8 cellular contexts compared by ENCODE assay signal in genomic region chr4:17447675-17448298, GRCh38.
A peak's percentile ranks its signal among the peaks of the same experiment; 100 is the strongest.
DNase-seq lines count a peak whose midpoint lies in the region; ATAC-seq and TF ChIP-seq lines count a peak whose summit lies in the region.

No MANE protein-coding gene starts in this region.

- peak; percentile 92 for ATAC-seq in GM21528 (IDR thresholded peaks at IDR 0.05; ENCODE audit: low FRiP score, unreplicated experiment)
- peak in 3 of 4 donors; percentile 32 to 61 (median 45) for ATAC-seq in psoas muscle

- DNase-seq in GM04504 (ENCODE audit: low read depth) (peak; percentile 60), HS-5 (ENCODE audit: low read depth) (peak; percentile 45), OCI-M1 (lab: John Stamatoyannopoulos, UW) (peak; percentile 89), head of caudate nucleus (peak in 35 of 42 donors; percentile 13 to 87 (median 62)), psoas muscle (no peak), cortex of kidney (lab: John Stamatoyannopoulos, UW) (no peak)
- peak; percentile 74 for DNase-seq in activated naive CD4-positive, alpha-beta T cell treated with anti-CD3 and anti-CD28 coated beads, Interleukin-2, amount 10 ng/mL, durations not matched to agents 7 days and 5 days

- intact Hi-C loops in head of caudate nucleus (cut with DNase I) (no loop called here), psoas muscle (cut with DNase I) (loop anchor here in 1 of 2 donors (5.0 kb wide), 1 partner anchor 100 kb away; no protein-coding TSS in a partner anchor)

- H3K4me3 Mint-ChIP-seq in activated naive CD4-positive, alpha-beta T cell treated with anti-CD3 and anti-CD28 coated beads, Interleukin-2, amount 10 ng/mL, durations not matched to agents 7 days and 5 days, result no peak overlapping the region

- H3K9me3 ChIP-seq in psoas muscle, result no peaks in the 10 kb centered on the region

- H3K4me1 Mint-ChIP-seq in activated naive CD4-positive, alpha-beta T cell treated with anti-CD3 and anti-CD28 coated beads, Interleukin-2, amount 10 ng/mL, durations not matched to agents 7 days and 5 days, result no peaks in the 10 kb centered on the region

- peak; percentile 46 for TF ChIP-seq CTCF in psoas muscle (IDR thresholded peaks at IDR 0.05)

- H3K36me3 Mint-ChIP-seq in activated naive CD4-positive, alpha-beta T cell treated with anti-CD3 and anti-CD28 coated beads, Interleukin-2, amount 10 ng/mL, durations not matched to agents 7 days and 5 days, result no peaks in the 10 kb centered on the region

- CTCF ChIA-PET in activated naive CD4-positive, alpha-beta T cell treated with anti-CD3 and anti-CD28 coated beads, Interleukin-2, amount 10 ng/mL, durations not matched to agents 7 days and 5 days (lab: Charles Lee), result interaction anchor here (0.6 to 3.1 kb wide), 24 partner anchors 10 to 1159 kb away, joined by 3 to 52 read pairs (median 4); no protein-coding TSS in a partner anchor

- H3K27me3 Mint-ChIP-seq in activated naive CD4-positive, alpha-beta T cell treated with anti-CD3 and anti-CD28 coated beads, Interleukin-2, amount 10 ng/mL, durations not matched to agents 7 days and 5 days, result peaks cover 7% of the 10 kb centered on the region

- no peaks in the 10 kb centered on the region for H3K27me3 ChIP-seq in psoas muscle (ENCODE audit: insufficient read depth in 3 of 3, low read length in 2 of 3)

- no peak overlapping the region for H3K4me3 ChIP-seq in psoas muscle

- no peak overlapping the region for H3K27ac Mint-ChIP-seq in activated naive CD4-positive, alpha-beta T cell treated with anti-CD3 and anti-CD28 coated beads, Interleukin-2, amount 10 ng/mL, durations not matched to agents 7 days and 5 days

- no peaks in the 10 kb centered on the region for H3K4me1 ChIP-seq in psoas muscle

- H3K9me3 Mint-ChIP-seq in activated naive CD4-positive, alpha-beta T cell treated with anti-CD3 and anti-CD28 coated beads, Interleukin-2, amount 10 ng/mL, durations not matched to agents 7 days and 5 days, result no peaks in the 10 kb centered on the region

- no peak overlapping the region for H3K27ac ChIP-seq in psoas muscle

- no peaks in the 10 kb centered on the region for H3K36me3 ChIP-seq in psoas muscle (ENCODE audit: insufficient read depth in 1 of 2, low read depth in 1 of 2)

Comparison
In these comparisons a context has a peak if more than half of its experiments do, and no peak if none do; other contexts are left out.
1. DNase-seq: peak in GM04504 (single experiment), HS-5 (single experiment), OCI-M1 (single experiment), activated naive CD4-positive, alpha-beta T cell treated with anti-CD3 and anti-CD28 coated beads, Interleukin-2, amount 10 ng/mL, durations not matched to agents 7 days and 5 days (single experiment) and head of caudate nucleus (35 of 42); none in psoas muscle (0 of 2) and cortex of kidney (single experiment).